ENCODE assay signal across 1 cellular context in the genomic region with DNA sequence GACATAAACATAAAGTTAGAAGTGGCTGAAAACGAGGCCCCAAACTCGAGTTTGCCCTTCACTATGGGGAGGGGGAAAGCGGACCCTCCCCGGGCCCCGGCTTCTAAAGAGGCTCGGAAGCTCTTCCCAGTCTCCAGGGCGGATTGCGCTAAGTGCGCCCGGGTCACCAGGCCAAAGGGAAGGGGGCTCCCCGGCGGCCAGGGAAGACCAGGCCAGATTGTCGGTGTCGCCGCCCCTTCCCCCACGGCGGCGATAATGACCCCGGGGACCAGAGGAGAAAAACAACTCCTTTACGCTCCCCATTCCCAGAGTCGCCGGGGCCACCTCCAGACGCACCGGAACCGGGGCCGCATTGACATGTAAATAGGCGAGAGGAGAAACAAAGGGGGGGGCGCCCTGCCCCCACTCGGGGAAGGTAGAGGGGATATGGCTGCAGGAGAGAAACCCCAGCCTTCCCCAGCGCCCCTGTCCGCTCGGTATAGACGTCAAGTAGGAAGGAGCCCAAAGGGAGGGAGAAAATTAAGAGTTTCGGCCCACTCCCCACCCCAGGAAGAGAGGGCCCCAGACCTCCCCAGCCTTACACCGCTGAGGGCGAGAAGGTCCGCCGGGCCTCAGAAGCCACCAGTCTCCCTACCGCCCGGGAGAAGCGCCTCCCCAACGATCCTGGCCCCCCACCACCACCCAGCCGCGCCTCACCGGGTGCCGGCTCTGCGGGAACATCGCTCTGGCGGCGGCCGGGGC.
A peak's percentile ranks its signal among the peaks of the same experiment; 100 is the strongest.
TF ChIP-seq lines count a peak whose summit lies in the region.

No MANE protein-coding gene starts in this region.

TF ChIP-seq in H1, 55 proteins besides CTCF, POLR2A, EP300 and RAD21:
- no peak for TF ChIP-seq SP4 (IDR thresholded peaks at IDR 0.05; ENCODE audit: low read length)
- TF ChIP-seq POU5F1 (IDR thresholded peaks at IDR 0.05; ENCODE audit: low read depth, low read length), result peak; percentile 46; the same call in 1 of the 2 replicates
- TF ChIP-seq TCF12 (IDR thresholded peaks at IDR 0.05; ENCODE audit: low read depth, low read length), result 0 out of 2 replicates have a peak, but pooled peaks have one; percentile 48
- no peak for TF ChIP-seq KDM4A (IDR thresholded peaks at IDR 0.05; ENCODE audit: low read depth, low read length, severe bottlenecking)
- no peak for TF ChIP-seq SAP30 (IDR thresholded peaks at IDR 0.05; ENCODE audit: insufficient read depth, insufficient replicate concordance, low read length)
- no peak for TF ChIP-seq NRF1 (IDR thresholded peaks at IDR 0.05; ENCODE audit: low read depth, low read length)
- no peak for TF ChIP-seq ZNF274 (IDR thresholded peaks at IDR 0.05; ENCODE audit: borderline replicate concordance, extremely low read depth, low read length)
- no peak for TF ChIP-seq TEAD4 (IDR thresholded peaks at IDR 0.05; ENCODE audit: low read depth, low read length)
- TF ChIP-seq CHD7 (IDR thresholded peaks at IDR 0.05; ENCODE audit: insufficient replicate concordance, low read length), result peak; percentile 47
- TF ChIP-seq HDAC2 (IDR thresholded peaks at IDR 0.05; ENCODE audit: borderline replicate concordance in 1 of 2, low read depth in 2 of 2, low read length in 2 of 2), result 0 out of 4 replicates have a peak, but pooled peaks of 1 of the 2 experiments have one; percentile 15
- no peak for TF ChIP-seq BCL11A (IDR thresholded peaks at IDR 0.05; ENCODE audit: low read depth in 2 of 2, low read length in 2 of 2)
- no peak for TF ChIP-seq FOSL1 (IDR thresholded peaks at IDR 0.05; ENCODE audit: insufficient read depth, low read depth, low read length)
- TF ChIP-seq CBX8 (IDR thresholded peaks at IDR 0.05; ENCODE audit: borderline replicate concordance, low read depth, low read length), result no peak
- no peak for TF ChIP-seq HDAC6 (IDR thresholded peaks at IDR 0.05; ENCODE audit: low read depth, low read length)
- no peak for TF ChIP-seq TAF7 (optimal IDR thresholded peaks at IDR 0.05; ENCODE audit: borderline replicate concordance, low read depth, low read length)
- TF ChIP-seq SIRT6 (IDR thresholded peaks at IDR 0.05; ENCODE audit: low read length), result no peak
- TF ChIP-seq TBP (IDR thresholded peaks at IDR 0.05; ENCODE audit: low read depth, low read length), result peak; percentile 79
- TF ChIP-seq JUND (IDR thresholded peaks at IDR 0.05; ENCODE audit: low read length), result no peak
- TF ChIP-seq SRF (IDR thresholded peaks at IDR 0.05; ENCODE audit: low read depth, low read length), result no peak
- TF ChIP-seq USF2 (IDR thresholded peaks at IDR 0.05; ENCODE audit: low read length), result no peak
- no peak for TF ChIP-seq SP2 (IDR thresholded peaks at IDR 0.05; ENCODE audit: low read length)
- no peak for TF ChIP-seq NANOG (IDR thresholded peaks at IDR 0.05; ENCODE audit: insufficient read depth, low read depth, low read length, poor library complexity, severe bottlenecking)
- TF ChIP-seq GTF2F1 (IDR thresholded peaks at IDR 0.05; ENCODE audit: borderline replicate concordance, low read depth, low read length), result no peak
- 0 out of 2 replicates have a peak, but pooled peaks have one; percentile 41 for TF ChIP-seq YY1 (IDR thresholded peaks at IDR 0.05; ENCODE audit: low read depth, low read length)
- TF ChIP-seq ASH2L (IDR thresholded peaks at IDR 0.05; ENCODE audit: low read length), result peak; percentile 83
- no peak for TF ChIP-seq RFX5 (IDR thresholded peaks at IDR 0.05; ENCODE audit: borderline replicate concordance, low read depth, low read length)
- TF ChIP-seq TAF1 (IDR thresholded peaks at IDR 0.05; ENCODE audit: low read depth, low read length), result peak; percentile 84
- no peak for TF ChIP-seq E2F6 (IDR thresholded peaks at IDR 0.05)
- no peak for TF ChIP-seq KDM1A (IDR thresholded peaks at IDR 0.05; ENCODE audit: borderline replicate concordance, low read length)
- TF ChIP-seq EGR1 (IDR thresholded peaks at IDR 0.05; ENCODE audit: borderline replicate concordance, low read depth, low read length), result no peak
- no peak for TF ChIP-seq BRCA1 (IDR thresholded peaks at IDR 0.05; ENCODE audit: low read depth, low read length)
- TF ChIP-seq SIX5 (IDR thresholded peaks at IDR 0.05; ENCODE audit: low read depth, low read length), result no peak
- no peak for TF ChIP-seq CHD2 (IDR thresholded peaks at IDR 0.05; ENCODE audit: low read length)
- TF ChIP-seq CREB1 (IDR thresholded peaks at IDR 0.05), result no peak
- no peak for TF ChIP-seq KDM5A (IDR thresholded peaks at IDR 0.05; ENCODE audit: low read length)
- TF ChIP-seq MAFK (IDR thresholded peaks at IDR 0.05; ENCODE audit: low read depth, low read length), result no peak
- TF ChIP-seq SP1 (IDR thresholded peaks at IDR 0.05; ENCODE audit: low read depth, low read length), result 0 out of 2 replicates have a peak, but pooled peaks have one; percentile 41
- TF ChIP-seq RBBP5 (IDR thresholded peaks at IDR 0.05; ENCODE audit: borderline replicate concordance, low read depth, low read length), result no peak
- TF ChIP-seq CBX5 (IDR thresholded peaks at IDR 0.05; ENCODE audit: low read depth, low read length), result no peak
- TF ChIP-seq CEBPB (IDR thresholded peaks at IDR 0.05; ENCODE audit: low read depth, low read length), result no peak
- no peak for TF ChIP-seq RNF2 (IDR thresholded peaks at IDR 0.05; ENCODE audit: borderline replicate concordance, low read depth, low read length, missing control alignments, poor library complexity, severe bottlenecking)
- TF ChIP-seq EZH2 (IDR thresholded peaks at IDR 0.05; ENCODE audit: low read depth, low read length, severe bottlenecking), result no peak
- peak; percentile 47 for TF ChIP-seq POLR2AphosphoS5 (IDR thresholded peaks at IDR 0.05; ENCODE audit: low read depth, low read length)
- TF ChIP-seq ATF3 (IDR thresholded peaks at IDR 0.05; ENCODE audit: insufficient read depth, low read depth, low read length), result no peak
- TF ChIP-seq, protein P1, sequence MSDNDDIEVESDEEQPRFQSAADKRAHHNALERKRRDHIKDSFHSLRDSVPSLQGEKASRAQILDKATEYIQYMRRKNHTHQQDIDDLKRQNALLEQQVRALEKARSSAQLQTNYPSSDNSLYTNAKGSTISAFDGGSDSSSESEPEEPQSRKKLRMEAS (IDR thresholded peaks at IDR 0.05), result 0 out of 2 replicates have a peak, but pooled peaks have one; percentile 16
- TF ChIP-seq SUZ12 (IDR thresholded peaks at IDR 0.05; ENCODE audit: low read length), result no peak
- TF ChIP-seq JUN (IDR thresholded peaks at IDR 0.05; ENCODE audit: low read depth, low read length), result no peak
- TF ChIP-seq, protein P2, sequence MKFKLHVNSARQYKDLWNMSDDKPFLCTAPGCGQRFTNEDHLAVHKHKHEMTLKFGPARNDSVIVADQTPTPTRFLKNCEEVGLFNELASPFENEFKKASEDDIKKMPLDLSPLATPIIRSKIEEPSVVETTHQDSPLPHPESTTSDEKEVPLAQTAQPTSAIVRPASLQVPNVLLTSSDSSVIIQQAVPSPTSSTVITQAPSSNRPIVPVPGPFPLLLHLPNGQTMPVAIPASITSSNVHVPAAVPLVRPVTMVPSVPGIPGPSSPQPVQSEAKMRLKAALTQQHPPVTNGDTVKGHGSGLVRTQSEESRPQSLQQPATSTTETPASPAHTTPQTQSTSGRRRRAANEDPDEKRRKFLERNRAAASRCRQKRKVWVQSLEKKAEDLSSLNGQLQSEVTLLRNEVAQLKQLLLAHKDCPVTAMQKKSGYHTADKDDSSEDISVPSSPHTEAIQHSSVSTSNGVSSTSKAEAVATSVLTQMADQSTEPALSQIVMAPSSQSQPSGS (IDR thresholded peaks at IDR 0.05; ENCODE audit: low read length), result no peak; the same call in 1 of the 2 replicates
- peak in 1 of 2 experiments; percentile 46; a peak in 1 of 4 replicates for TF ChIP-seq SIN3A (conservative IDR thresholded peaks at IDR 0.05 in 1 of 2, IDR thresholded peaks at IDR 0.05 in 1 of 2; ENCODE audit: low read depth in 1 of 2, low read length in 2 of 2)
- TF ChIP-seq CHD1 (IDR thresholded peaks at IDR 0.05; ENCODE audit: low read depth, low read length), result no peak
- no peak for TF ChIP-seq BACH1 (IDR thresholded peaks at IDR 0.05; ENCODE audit: low read length)
- no peak for TF ChIP-seq RXRA (IDR thresholded peaks at IDR 0.05; ENCODE audit: insufficient read depth, low read depth, low read length)
- no peak for TF ChIP-seq PHF8 (conservative IDR thresholded peaks at IDR 0.05; ENCODE audit: low read depth, low read length)
- no peak for TF ChIP-seq GABPA (IDR thresholded peaks at IDR 0.05; ENCODE audit: borderline replicate concordance, insufficient read depth, low read length)
- TF ChIP-seq CTBP2 (IDR thresholded peaks at IDR 0.05; ENCODE audit: borderline replicate concordance, insufficient read depth, insufficient read length, low read length), result no peak
